Comparison of ENCODE assay signal across 26 cellular contexts in the genomic region with DNA sequence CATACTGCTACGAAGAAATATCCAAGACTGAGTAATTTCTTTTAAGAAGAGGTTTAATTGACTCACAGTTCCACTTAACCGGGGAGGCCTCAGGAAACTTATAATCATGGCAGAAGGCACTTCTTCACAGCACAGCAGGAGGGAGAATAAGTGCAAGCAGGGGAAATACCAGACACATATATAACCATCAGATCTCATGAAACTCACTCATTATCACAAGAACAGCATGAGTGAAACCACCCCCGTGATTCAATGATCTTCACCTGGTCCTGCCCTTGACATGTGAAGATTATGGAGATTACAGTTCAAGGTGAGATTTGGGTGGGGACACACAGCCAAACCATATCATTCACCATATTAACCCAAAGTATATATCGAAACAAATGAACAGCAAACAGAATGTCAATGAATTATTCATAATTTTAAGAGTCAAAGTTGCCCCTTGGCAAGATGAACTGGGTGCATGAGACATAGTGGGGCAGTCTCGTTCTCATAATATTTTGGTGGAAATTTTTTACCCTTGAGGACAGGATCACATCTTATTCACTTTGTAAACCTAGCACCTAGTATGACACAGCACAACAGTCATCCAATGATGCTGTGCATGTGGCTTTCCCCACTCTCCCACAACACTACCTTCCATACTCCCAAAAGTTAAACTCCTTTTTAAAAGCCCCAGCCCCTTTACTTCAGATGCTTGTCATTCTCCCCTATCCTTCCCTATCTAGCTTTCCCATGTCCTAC.
"Had no signal": no experiment of that assay in that cellular context is flagged by ENCODE, and none has a peak within 500 bp of the region (broad histone marks: within the 10 kb centered on the region; RNA-seq: fewer than 3 reads in every experiment).

No MANE protein-coding gene starts in this region.

- H3K36me3 ChIP-seq: adrenal gland, breast epithelium, SJCRH30, WERI-Rb-1 had no signal

- H3K4me3 Mint-ChIP-seq: activated CD4-positive, alpha-beta T cell treated with anti-CD3 and anti-CD28 coated beads, Interleukin-2, amount 10 ng/mL, durations not matched to agents 7 days and 5 days; activated CD8-positive, alpha-beta T cell treated with anti-CD3 and anti-CD28 coated beads, Interleukin-2, amount 10 ng/mL, durations not matched to agents 7 days and 5 days; activated naive CD8-positive, alpha-beta T cell treated with anti-CD3 and anti-CD28 coated beads, Interleukin-2, amount 10 ng/mL, durations not matched to agents 7 days and 5 days; IgD-negative memory B cell had no signal

- ATAC-seq: activated CD8-positive, alpha-beta T cell treated with anti-CD3 and anti-CD28 coated beads, Interleukin-2, amount 10 ng/mL, durations not matched to agents 7 days and 5 days; body of pancreas; Panc1 had no signal

- H3K4me1 ChIP-seq: adrenal gland, breast epithelium, SJCRH30 had no signal

- H3K27me3 Mint-ChIP-seq: activated CD4-positive, alpha-beta T cell treated with anti-CD3 and anti-CD28 coated beads, Interleukin-2, amount 10 ng/mL, durations not matched to agents 7 days and 5 days; activated naive CD8-positive, alpha-beta T cell treated with anti-CD3 and anti-CD28 coated beads, Interleukin-2, amount 10 ng/mL, durations not matched to agents 7 days and 5 days; IgD-negative memory B cell had no signal

- H3K27ac ChIP-seq: adrenal gland, body of pancreas, breast epithelium, SJCRH30, SK-N-MC, WERI-Rb-1 had no signal

- H3K27me3 ChIP-seq: adrenal gland, body of pancreas, breast epithelium, SJCRH30 had no signal

- H3K27ac Mint-ChIP-seq: activated CD4-positive, alpha-beta T cell treated with anti-CD3 and anti-CD28 coated beads, Interleukin-2, amount 10 ng/mL, durations not matched to agents 7 days and 5 days; activated CD8-positive, alpha-beta T cell treated with anti-CD3 and anti-CD28 coated beads, Interleukin-2, amount 10 ng/mL, durations not matched to agents 7 days and 5 days; activated naive CD8-positive, alpha-beta T cell treated with anti-CD3 and anti-CD28 coated beads, Interleukin-2, amount 10 ng/mL, durations not matched to agents 7 days and 5 days; IgD-negative memory B cell had no signal

- H3K4me3 ChIP-seq: adrenal gland, body of pancreas, breast epithelium, SJCRH30, SK-N-MC had no signal

- DNase-seq: activated CD4-positive, alpha-beta T cell treated with anti-CD3 and anti-CD28 coated beads for 1 hour; activated CD4-positive, alpha-beta T cell treated with anti-CD3 and anti-CD28 coated beads, Interleukin-2, amount 10 ng/mL, durations not matched to agents 7 days and 5 days; activated CD4-positive, alpha-beta T cell treated with anti-CD3 and anti-CD28 coated beads, Interleukin-2, amount 50 U/mL, for 48 hours; activated CD4-positive, CD25-positive, alpha-beta regulatory T cell; activated CD8-positive, alpha-beta T cell treated with anti-CD3 and anti-CD28 coated beads, Interleukin-2, amount 10 ng/mL, durations not matched to agents 7 days and 5 days; activated gamma-delta T cell treated with Interleukin-2 at 50 U/mL for 16 hours; activated naive CD4-positive, alpha-beta T cell treated with anti-CD3 and anti-CD28 coated beads, Interleukin-2, amount 50 U/mL, for 16 hours; activated naive CD8-positive, alpha-beta T cell treated with anti-CD3 and anti-CD28 coated beads, Interleukin-2, amount 10 ng/mL, durations not matched to agents 7 days and 5 days; adrenal gland; body of pancreas; Karpas-422; KBM-7; NCI-H1105; NCI-H1417 treated with DMSO at 0.1 percent for 48 hours; NCI-H187 treated with DMSO at 0.1 percent for 48 hours; NCI-H2081; NCI-H345; NCI-H524 treated with DMSO at 0.1 percent for 48 hours; SHP77; SJCRH30; T1000; WERI-Rb-1 had no signal

- H3K4me1 Mint-ChIP-seq: activated CD4-positive, alpha-beta T cell treated with anti-CD3 and anti-CD28 coated beads, Interleukin-2, amount 10 ng/mL, durations not matched to agents 7 days and 5 days; activated naive CD8-positive, alpha-beta T cell treated with anti-CD3 and anti-CD28 coated beads, Interleukin-2, amount 10 ng/mL, durations not matched to agents 7 days and 5 days had no signal

- H3K9me3 ChIP-seq: adrenal gland, body of pancreas, SJCRH30 had no signal
